9 cellular contexts compared by ENCODE assay signal in genomic region chr1:155081472-155082300, GRCh38. TPM values are rescaled to one million over a fixed set of nuclear protein-coding genes. Genes with fewer than 3 reads are reported as not detected.
A peak's percentile ranks its signal among the peaks of the same experiment; 100 is the strongest.
DNase-seq lines count a peak whose midpoint lies in the region; ATAC-seq, FAIRE-seq and TF ChIP-seq lines count a peak whose summit lies in the region.
"Had no signal": no experiment of that assay in that cellular context is flagged by ENCODE, and none has a peak within 500 bp of the region (broad histone marks: within the 10 kb centered on the region; RNA-seq: fewer than 3 reads in every experiment).

No MANE protein-coding gene starts in this region.

- no peak for TF ChIP-seq POLR2A in H54 (IDR thresholded peaks at IDR 0.05; ENCODE audit: low read depth, low read length)

- peak; percentile 39 for DNase-seq in D341Med (ENCODE audit: low spot score)
- peak; percentile 34 for DNase-seq in NCI-H146 (lab: John Stamatoyannopoulos, UW)
- DNase-seq in bronchial epithelial cell (ENCODE audit: low read depth), result no peak
- no peak for DNase-seq in DMS79 treated with DMSO at 0.1 percent for 48 hours (lab: John Stamatoyannopoulos, UW)
- no peak for DNase-seq in H54 (ENCODE audit: insufficient read length, low spot score)

- H2AFZ ChIP-seq in neuron (ENCODE audit: low read depth, low read length), result peak overlapping the region; percentile 12

- FAIRE-seq in bronchial epithelial cell (lab: Jason Lieb, UNC), result no peak
- no peak for FAIRE-seq in H54 (lab: Jason Lieb, UNC)

- H3K27me3 ChIP-seq in bronchial epithelial cell (ENCODE audit: control insufficient read depth, insufficient read depth, low read length) (peaks cover 9% of the 10 kb centered on the region), neuron (ENCODE audit: insufficient read depth, low read length) (peaks cover 15% of the 10 kb centered on the region)

- H3K9me3 ChIP-seq in neuron (ENCODE audit: low read length), result no peaks in the 10 kb centered on the region

- no peak for TF ChIP-seq CTCF in bronchial epithelial cell (IDR thresholded peaks at IDR 0.05; ENCODE audit: insufficient read depth, low read length, severe bottlenecking)

- H3K36me3 ChIP-seq in bronchial epithelial cell (ENCODE audit: control insufficient read depth, insufficient read depth, low read length), result no peaks in the 10 kb centered on the region
- H3K36me3 ChIP-seq in neuron (ENCODE audit: insufficient read depth, low read length), result peaks cover 2% of the 10 kb centered on the region

- H3K4me3 ChIP-seq in bronchial epithelial cell (ENCODE audit: low read depth, low read length), result peak overlapping the region; percentile 12
- H3K4me3 ChIP-seq in neuron (ENCODE audit: low read length), result peak overlapping the region; percentile 74

- H3K4me1 ChIP-seq in neuron (ENCODE audit: insufficient read depth, low read length), result peaks cover 56% of the 10 kb centered on the region

- no peak for ATAC-seq in HG03460 (IDR thresholded peaks at IDR 0.05; ENCODE audit: unreplicated experiment)
- no peak for ATAC-seq in GM19035 (IDR thresholded peaks at IDR 0.05; ENCODE audit: unreplicated experiment)

RNA-seq across cellular contexts. Expression of gene EFNA3, which starts 3.0 kb away (rescaled TPM):
- total RNA-seq in bronchial epithelial cell, result 3.7 and 11.9 TPM in 2 replicates

RNA-seq across cellular contexts. Expression of gene EFNA4, which starts 18.1 kb away (rescaled TPM):
- total RNA-seq in bronchial epithelial cell, result 8.7 and 12.9 TPM in 2 replicates

RNA-seq across cellular contexts. Expression of gene ADAM15, which starts 30.6 kb away (rescaled TPM):
- total RNA-seq in bronchial epithelial cell, result 181 and 322 TPM in 2 replicates

RNA-seq across cellular contexts. Expression of gene EFNA1, which starts 46.0 kb away (rescaled TPM):
- 31.9 and 54.3 TPM in 2 replicates for total RNA-seq in bronchial epithelial cell

RNA-seq across cellular contexts. Expression of gene DCST1, which starts 48.1 kb away (rescaled TPM):
- not detected in 2 replicates for total RNA-seq in bronchial epithelial cell
- total RNA-seq: lung microvascular endothelial cell had no signal

Comparison
In these comparisons a context has a peak if more than half of its experiments do, and no peak if none do; other contexts are left out.
1. DNase-seq: peak in D341Med (single experiment) and NCI-H146 (single experiment); none in bronchial epithelial cell (single experiment), DMS79 treated with DMSO at 0.1 percent for 48 hours (single experiment) and H54 (single experiment).